In the genomic region with DNA sequence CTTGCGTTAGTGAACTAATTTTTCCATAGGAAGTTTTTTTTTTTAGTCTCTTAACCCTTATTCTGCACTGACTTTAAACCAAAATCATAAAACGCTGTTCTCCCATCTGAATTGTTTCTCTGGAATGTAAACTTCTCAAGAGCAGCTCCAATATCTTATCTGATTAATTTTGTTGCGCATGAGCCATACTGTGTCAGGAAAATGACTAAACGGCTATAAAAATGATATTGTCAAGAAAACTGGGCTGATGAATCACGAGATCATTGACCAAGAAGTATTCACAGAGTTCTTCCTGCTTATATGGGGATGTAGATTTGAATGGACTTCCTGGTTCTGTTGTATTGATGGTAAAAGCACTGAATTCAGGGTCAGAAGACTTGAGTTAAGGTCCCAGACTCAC, we compare ENCODE assay signal across 8 cellular contexts. TPM values are rescaled to one million over a fixed set of nuclear protein-coding genes. Genes with fewer than 3 reads are reported as not detected.
DNase-seq lines count a peak whose midpoint lies in the region; FAIRE-seq and TF ChIP-seq lines count a peak whose summit lies in the region.
"Not testable (repeated sequence)": the region's sequence is repeated elsewhere in the genome, so short reads cannot be mapped to it uniquely, and the experiment has no call there.

No MANE protein-coding gene starts in this region.

- DNase-seq in A172 (ENCODE audit: low spot score) = peak; percentile 86
- peak; percentile 96 for DNase-seq in ELR (ENCODE audit: low read depth)
- peak; percentile 88 for DNase-seq in LHCN-M2 (ENCODE audit: low read depth)
- DNase-seq in RCC 7860 (ENCODE audit: low spot score) = peak; percentile 83
- DNase-seq in amniotic stem cell (lab: John Stamatoyannopoulos, UW) = peak; percentile 66
- peak; percentile 92 for DNase-seq in epithelial cell of esophagus (ENCODE audit: low read depth)
- peak; percentile 64 for DNase-seq in hepatocyte (ENCODE audit: low spot score)
- DNase-seq in trophoblast cell = peak; percentile 62 to 91

- H3K4me1 ChIP-seq in hepatocyte (ENCODE audit: insufficient read depth) (peaks cover 30% of the 10 kb centered on the region), trophoblast cell (ENCODE audit: control insufficient read depth in 1 of 2, insufficient read depth in 2 of 2, low read length in 2 of 2) (peaks cover 8 to 11% of the 10 kb centered on the region in 2 experiments)

- not testable (repeated sequence) for H2BK12ac ChIP-seq in trophoblast cell (ENCODE audit: low read length)

- 41% methylated on average over 5 of the region's 5 CpGs for WGBS in hepatocyte (ENCODE audit: low lambda C conversion rate, missing lambda C conversion rate)
- WGBS in trophoblast cell (ENCODE audit: extremely low coverage, insufficient coverage, insufficient read length) = no CpG with 5 or more reads among the region's 5 CpGs

- not testable (repeated sequence) for H3K79me2 ChIP-seq in hepatocyte; trophoblast cell (ENCODE audit: control insufficient read depth, insufficient read depth, low read length, poor library complexity)

- not testable (repeated sequence) for H3K36me3 ChIP-seq in hepatocyte (replicated peaks; ENCODE audit: insufficient read depth, low read depth); trophoblast cell (ENCODE audit: control insufficient read depth in 1 of 2, insufficient read depth in 2 of 2, low read length in 2 of 2)

- H4K20me1 ChIP-seq in hepatocyte (ENCODE audit: insufficient read depth, poor library complexity, severe bottlenecking) = not testable (repeated sequence)

- H2BK5ac ChIP-seq in trophoblast cell (ENCODE audit: low read depth, low read length, poor library complexity) = not testable (repeated sequence)

- H2AK5ac ChIP-seq in trophoblast cell (ENCODE audit: low read length) = not testable (repeated sequence)

- not testable (repeated sequence) for TF ChIP-seq CTCF in epithelial cell of esophagus (IDR thresholded peaks at IDR 0.05; ENCODE audit: insufficient read depth, low read depth, low read length, missing control alignments); hepatocyte (IDR thresholded peaks at IDR 0.05; ENCODE audit: poor library complexity)

- not testable (repeated sequence) for H3K9ac ChIP-seq in trophoblast cell (ENCODE audit: low read length)

- H3K4me3 ChIP-seq in epithelial cell of esophagus (ENCODE audit: low read length); hepatocyte; trophoblast cell (ENCODE audit: low read depth, low read length): not testable (repeated sequence)

- not testable (repeated sequence) for H4K8ac ChIP-seq in trophoblast cell (ENCODE audit: low read depth, low read length)

- H3K27ac ChIP-seq in hepatocyte = peak overlapping the region; percentile 92
- H3K27ac ChIP-seq in trophoblast cell (ENCODE audit: low read depth, low read length) = not testable (repeated sequence)

- not testable (repeated sequence) for H4K12ac ChIP-seq in trophoblast cell (ENCODE audit: low read depth, low read length)

- not testable (repeated sequence) for H2BK120ac ChIP-seq in trophoblast cell (ENCODE audit: insufficient read depth, low read length, poor library complexity)

- H3K18ac ChIP-seq in trophoblast cell (ENCODE audit: low read length) = not testable (repeated sequence)

- peak; percentile 92 for FAIRE-seq in RCC 7860 (lab: Jason Lieb, UNC)

- not testable (repeated sequence) for H3K14ac ChIP-seq in trophoblast cell (ENCODE audit: low read length)

- H3K4me2 ChIP-seq in hepatocyte = peak overlapping the region; percentile 10
- H3K4me2 ChIP-seq in trophoblast cell (ENCODE audit: low read length) = not testable (repeated sequence)

- H3K27me3 ChIP-seq in hepatocyte; trophoblast cell (ENCODE audit: insufficient read depth, low read length): not testable (repeated sequence)

- not testable (repeated sequence) for H3K9me2 ChIP-seq in hepatocyte (replicated peaks; ENCODE audit: insufficient read depth)

- H4K91ac ChIP-seq in trophoblast cell (ENCODE audit: low read depth, low read length) = not testable (repeated sequence)

- H3K79me1 ChIP-seq in trophoblast cell (ENCODE audit: low read length) = peaks cover 11% of the 10 kb centered on the region

- not testable (repeated sequence) for H3K4ac ChIP-seq in trophoblast cell (ENCODE audit: low read depth, low read length)

- H3K23ac ChIP-seq in trophoblast cell (ENCODE audit: low read length) = not testable (repeated sequence)

- not testable (repeated sequence) for H2AFZ ChIP-seq in hepatocyte; trophoblast cell (ENCODE audit: insufficient read depth, low read length, poor library complexity)

- H3K9me3 ChIP-seq in hepatocyte (ENCODE audit: low read depth); trophoblast cell (ENCODE audit: insufficient read depth, low read depth, low read length): not testable (repeated sequence)

RNA-seq across cellular contexts. Expression of a gene that starts 37.0 kb away (rescaled TPM):
- 34.3 and 35.9 TPM in 2 replicates for total RNA-seq in A172 (2014; rRNA removed; shearing (Covaris generic))
- total RNA-seq in LHCN-M2 (2014; rRNA removed) = 35.4 and 55.3 TPM in 2 replicates
- 15.8 TPM for polyA plus RNA-seq in LHCN-M2 (2012)
- 80.9 and 82.8 TPM in 2 replicates for total RNA-seq in hepatocyte
- polyA plus RNA-seq in hepatocyte = 55.6 and 61.0 TPM in 2 replicates
- polyA plus RNA-seq in trophoblast cell (2013) = 24.8 and 27.3 TPM in 2 replicates
